In the genomic region with DNA sequence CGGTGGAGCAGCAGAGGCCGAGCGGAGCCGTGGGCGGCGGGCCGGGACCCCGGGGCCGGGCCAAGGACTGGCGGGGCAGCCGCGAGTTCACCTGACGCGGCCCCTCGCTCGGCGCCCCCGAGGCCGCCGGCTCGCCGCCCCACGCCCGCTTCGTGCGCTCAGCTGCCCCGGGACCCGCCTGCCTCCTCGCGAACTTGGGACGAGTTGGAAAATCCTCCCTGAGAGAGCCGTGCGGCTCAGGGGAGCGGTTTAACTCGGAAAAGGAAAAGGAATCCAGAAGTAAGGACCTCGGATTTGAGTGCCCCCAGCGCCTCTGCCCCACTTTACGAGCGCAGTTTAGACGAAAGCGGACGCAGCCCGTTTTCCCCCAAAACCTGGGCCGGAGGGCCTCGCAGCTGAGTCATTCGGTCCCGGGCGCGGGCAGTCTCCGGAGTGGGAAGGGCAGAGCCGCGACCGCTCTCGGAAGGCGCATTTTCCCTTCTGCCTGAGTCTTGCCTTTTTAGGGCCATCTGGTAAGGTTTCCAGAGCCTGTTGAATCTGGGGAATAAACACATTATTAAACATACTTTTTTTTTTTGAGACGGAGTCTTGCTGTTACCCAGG, we compare ENCODE assay signal across 8 cellular contexts. TPM values are rescaled to one million over a fixed set of nuclear protein-coding genes. Genes with fewer than 3 reads are reported as not detected.
DNase-seq lines count a peak whose midpoint lies in the region; ATAC-seq and TF ChIP-seq lines count a peak whose summit lies in the region.

No MANE protein-coding gene starts in this region.

- peak overlapping the region; percentile 100 for H3K27ac ChIP-seq in CD8-positive, alpha-beta T cell (ENCODE audit: low read depth, low read length)
- H3K27ac ChIP-seq in OCI-LY7 (ENCODE audit: low read depth, low read length, poor library complexity, severe bottlenecking): peak overlapping the region; percentile 85

- H3K4me1 ChIP-seq in CD8-positive, alpha-beta T cell (ENCODE audit: insufficient read depth, low read length): peaks cover 38% of the 10 kb centered on the region
- H3K4me1 ChIP-seq in OCI-LY7 (ENCODE audit: insufficient read depth, low read length, poor library complexity, severe bottlenecking): peaks cover 49% of the 10 kb centered on the region

- no peaks in the 10 kb centered on the region for H3K9me2 ChIP-seq in OCI-LY7 (ENCODE audit: insufficient read depth, low read length)

- H3K9me3 ChIP-seq in CD8-positive, alpha-beta T cell (ENCODE audit: low read length): no peaks in the 10 kb centered on the region
- no peaks in the 10 kb centered on the region for H3K9me3 ChIP-seq in OCI-LY7 (ENCODE audit: low read length)

- no peaks in the 10 kb centered on the region for H3K27me3 Mint-ChIP-seq in CD8-positive, alpha-beta T cell (ENCODE audit: low read depth)
- H3K27me3 Mint-ChIP-seq in activated T-helper 2 cell treated with anti-CD3 and anti-CD28 coated beads, Interferon-gamma antibody, Interleukin-2, Interleukin-4, amounts not matched to agents 10 μg/mL and 5 μg/mL and 100 μg/mL, durations not matched to agents 14 hours and 24 hours and 36 hours (ENCODE audit: low read depth): no peaks in the 10 kb centered on the region
- peaks cover 11% of the 10 kb centered on the region for H3K27me3 Mint-ChIP-seq in nephron progenitor cell (ENCODE audit: low read depth, poor library complexity)
- H3K27me3 Mint-ChIP-seq in stimulated activated naive CD8-positive, alpha-beta T cell treated with anti-CD3 and anti-CD28 coated beads, Interleukin-15, amount 100 ng/mL, for 72 hours: no peaks in the 10 kb centered on the region

- POLR2A ChIA-PET in CD8-positive, alpha-beta T cell (lab: Charles Lee): interaction anchor here (0.7 to 3.5 kb wide), 10 partner anchors 10 to 508 kb away, joined by 3 to 62 read pairs (median 5); a partner anchor contains a TSS
- POLR2A ChIA-PET in OCI-LY7 (lab: Charles Lee): interaction anchor here (0.7 to 6.6 kb wide), 4 partner anchors 22 to 78 kb away, joined by 3 to 95 read pairs (median 4); no protein-coding TSS in a partner anchor

- CTCF ChIA-PET in CD8-positive, alpha-beta T cell (lab: Charles Lee): interaction anchor here (1.3 to 5.4 kb wide), 5 partner anchors 10 to 95 kb away, joined by 3 to 45 read pairs (median 5); no protein-coding TSS in a partner anchor
- CTCF ChIA-PET in OCI-LY7 (lab: Charles Lee; ENCODE audit: unreplicated experiment): interaction anchor here (0.6 to 1.6 kb wide), 2 partner anchors 90 to 92 kb away, joined by 3 to 5 read pairs; no protein-coding TSS in a partner anchor

- peaks cover 46% of the 10 kb centered on the region for H3K4me1 Mint-ChIP-seq in CD8-positive, alpha-beta T cell (ENCODE audit: low read depth)
- peaks cover 52% of the 10 kb centered on the region for H3K4me1 Mint-ChIP-seq in activated T-helper 2 cell treated with anti-CD3 and anti-CD28 coated beads, Interferon-gamma antibody, Interleukin-2, Interleukin-4, amounts not matched to agents 10 μg/mL and 5 μg/mL and 100 μg/mL, durations not matched to agents 14 hours and 24 hours and 36 hours (ENCODE audit: low read depth)
- peaks cover 18% of the 10 kb centered on the region for H3K4me1 Mint-ChIP-seq in nephron progenitor cell
- peaks cover 69% of the 10 kb centered on the region for H3K4me1 Mint-ChIP-seq in stimulated activated naive CD8-positive, alpha-beta T cell treated with anti-CD3 and anti-CD28 coated beads, Interleukin-15, amount 100 ng/mL, for 72 hours

- peak overlapping the region; percentile 43; the same call in 1 of the 2 replicates for H2AFZ ChIP-seq in OCI-LY7 (ENCODE audit: low read length)

- intact Hi-C loops in CD8-positive, alpha-beta T cell (cut with DNase I, micrococcal nuclease): loop anchor here (1.0 to 10.0 kb wide), 4 partner anchors 21 to 517 kb away; a partner anchor contains a TSS
- intact Hi-C loops in OCI-LY7 (cut with micrococcal nuclease; ENCODE audit: unreplicated experiment): loop anchor here (1.0 to 5.0 kb wide), 2 partner anchors 69 to 210 kb away; a partner anchor contains a TSS
- intact Hi-C loops in activated T-helper 2 cell treated with anti-CD3 and anti-CD28 coated beads, Interferon-gamma antibody, Interleukin-2, Interleukin-4, amounts not matched to agents 10 μg/mL and 5 μg/mL and 100 μg/mL, durations not matched to agents 14 hours and 24 hours and 36 hours (cut with micrococcal nuclease): loop anchor here (1.0 to 10.0 kb wide), 9 partner anchors 22 to 515 kb away; a partner anchor contains a TSS

- no peak for ATAC-seq in CD8-positive, alpha-beta T cell
- ATAC-seq in stimulated activated naive CD8-positive, alpha-beta T cell treated with anti-CD3 and anti-CD28 coated beads, Interleukin-15, amount 100 ng/mL, for 72 hours: peak; percentile 31
- ATAC-seq in HG02973 (IDR thresholded peaks at IDR 0.05; ENCODE audit: unreplicated experiment): no peak

- H3K36me3 Mint-ChIP-seq in CD8-positive, alpha-beta T cell: peaks cover 3% of the 10 kb centered on the region
- H3K36me3 Mint-ChIP-seq in activated T-helper 2 cell treated with anti-CD3 and anti-CD28 coated beads, Interferon-gamma antibody, Interleukin-2, Interleukin-4, amounts not matched to agents 10 μg/mL and 5 μg/mL and 100 μg/mL, durations not matched to agents 14 hours and 24 hours and 36 hours (ENCODE audit: low read depth): peaks cover 14% of the 10 kb centered on the region
- H3K36me3 Mint-ChIP-seq in nephron progenitor cell (ENCODE audit: low read depth): peaks cover 14% of the 10 kb centered on the region

- H3K4me2 ChIP-seq in OCI-LY7 (ENCODE audit: low read length): peak overlapping the region; percentile 70

- H3K27ac Mint-ChIP-seq in CD8-positive, alpha-beta T cell: peak overlapping the region; percentile 98
- peak overlapping the region; percentile 98 for H3K27ac Mint-ChIP-seq in activated T-helper 2 cell treated with anti-CD3 and anti-CD28 coated beads, Interferon-gamma antibody, Interleukin-2, Interleukin-4, amounts not matched to agents 10 μg/mL and 5 μg/mL and 100 μg/mL, durations not matched to agents 14 hours and 24 hours and 36 hours
- peak overlapping the region; percentile 99 for H3K27ac Mint-ChIP-seq in nephron progenitor cell
- peak overlapping the region; percentile 96 to 99 for H3K27ac Mint-ChIP-seq in stimulated activated naive CD8-positive, alpha-beta T cell treated with anti-CD3 and anti-CD28 coated beads, Interleukin-15, amount 100 ng/mL, for 72 hours

- TF ChIP-seq CTCF in CD8-positive, alpha-beta T cell (IDR thresholded peaks at IDR 0.05): no peak
- no peak for TF ChIP-seq CTCF in HFF-Myc (IDR thresholded peaks at IDR 0.05; ENCODE audit: low read depth, low read length, missing control alignments)
- TF ChIP-seq CTCF in OCI-LY7 (conservative IDR thresholded peaks at IDR 0.05; ENCODE audit: low read length): no peak
- TF ChIP-seq CTCF in nephron progenitor cell (IDR thresholded peaks at IDR 0.05): no peak

- H3K4me3 ChIP-seq in CD8-positive, alpha-beta T cell (ENCODE audit: low read depth, low read length): peak overlapping the region; percentile 93
- H3K4me3 ChIP-seq in HFF-Myc (replicated peaks; ENCODE audit: low read depth, low read length) (peak overlapping the region; percentile 89), OCI-LY7 (ENCODE audit: low read depth, low read length, poor library complexity, severe bottlenecking) (peak overlapping the region; percentile 93)

- H4K20me1 ChIP-seq in OCI-LY7 (ENCODE audit: insufficient read depth, low read length): no peaks in the 10 kb centered on the region

- BruUV-seq in OCI-LY7 (replicated peaks; lab: Mats Ljungman, UMichigan): TSS peak; percentile 66

- no peaks in the 10 kb centered on the region for H3K27me3 ChIP-seq in CD8-positive, alpha-beta T cell (ENCODE audit: insufficient read depth, low read length)

- no peaks in the 10 kb centered on the region for H3K9me3 Mint-ChIP-seq in CD8-positive, alpha-beta T cell
- no peaks in the 10 kb centered on the region for H3K9me3 Mint-ChIP-seq in activated T-helper 2 cell treated with anti-CD3 and anti-CD28 coated beads, Interferon-gamma antibody, Interleukin-2, Interleukin-4, amounts not matched to agents 10 μg/mL and 5 μg/mL and 100 μg/mL, durations not matched to agents 14 hours and 24 hours and 36 hours
- H3K9me3 Mint-ChIP-seq in nephron progenitor cell: no peaks in the 10 kb centered on the region
- no peaks in the 10 kb centered on the region for H3K9me3 Mint-ChIP-seq in stimulated activated naive CD8-positive, alpha-beta T cell treated with anti-CD3 and anti-CD28 coated beads, Interleukin-15, amount 100 ng/mL, for 72 hours

- peak; percentile 38 to 76 (median 60) for DNase-seq in CD8-positive, alpha-beta T cell
- DNase-seq in HFF-Myc (ENCODE audit: extremely low read depth, low read depth) (no peak), OCI-LY7 (ENCODE audit: low spot score) (peak; percentile 40), fibroblast of peridontal ligament (ENCODE audit: extremely low read depth) (peak; percentile 68), nephron progenitor cell (peak; percentile 55)
- DNase-seq in activated T-helper 2 cell treated with anti-CD3 and anti-CD28 coated beads, Interferon-gamma antibody, Interleukin-2, Interleukin-4, amounts not matched to agents 10 μg/mL and 5 μg/mL and 100 μg/mL, durations not matched to agents 14 hours and 24 hours and 36 hours (ENCODE audit: low spot score): peak; percentile 54
- peak; percentile 67 to 77 for DNase-seq in stimulated activated naive CD8-positive, alpha-beta T cell treated with anti-CD3 and anti-CD28 coated beads, Interleukin-15, amount 100 ng/mL, for 72 hours

- H3K4me3 Mint-ChIP-seq in CD8-positive, alpha-beta T cell: peak overlapping the region; percentile 90
- H3K4me3 Mint-ChIP-seq in activated T-helper 2 cell treated with anti-CD3 and anti-CD28 coated beads, Interferon-gamma antibody, Interleukin-2, Interleukin-4, amounts not matched to agents 10 μg/mL and 5 μg/mL and 100 μg/mL, durations not matched to agents 14 hours and 24 hours and 36 hours (ENCODE audit: low read depth): peak overlapping the region; percentile 90
- H3K4me3 Mint-ChIP-seq in nephron progenitor cell: peak overlapping the region; percentile 90
- peak overlapping the region; percentile 91 to 93 for H3K4me3 Mint-ChIP-seq in stimulated activated naive CD8-positive, alpha-beta T cell treated with anti-CD3 and anti-CD28 coated beads, Interleukin-15, amount 100 ng/mL, for 72 hours

- no peaks in the 10 kb centered on the region for H3K36me3 ChIP-seq in CD8-positive, alpha-beta T cell (ENCODE audit: insufficient read depth, low read length)
- H3K36me3 ChIP-seq in OCI-LY7 (ENCODE audit: insufficient read depth, low read length): no peaks in the 10 kb centered on the region; the same call in 1 of the 2 replicates

- H3K79me2 ChIP-seq in OCI-LY7 (ENCODE audit: insufficient read depth, low read depth, low read length): peaks cover 46% of the 10 kb centered on the region; the same call in 1 of the 2 replicates

RNA-seq across cellular contexts. Expression of a gene that starts 0.7 kb away (rescaled TPM):
- 100 to 1,000 TPM; 129 to 142 TPM for total RNA-seq in CD8-positive, alpha-beta T cell
- 31.9 and 38.1 TPM in 2 replicates for total RNA-seq in OCI-LY7 (2014; rRNA removed; shearing (Covaris generic))
- total RNA-seq in OCI-LY7 (2022): 32.2 and 33.1 TPM in 2 replicates
- 189 and 190 TPM in 2 replicates for total RNA-seq in activated T-helper 2 cell treated with anti-CD3 and anti-CD28 coated beads, Interferon-gamma antibody, Interleukin-2, Interleukin-4, amounts not matched to agents 10 μg/mL and 5 μg/mL and 100 μg/mL, durations not matched to agents 14 hours and 24 hours and 36 hours

RNA-seq across cellular contexts. Expression of a gene that starts 37.2 kb away (rescaled TPM):
- total RNA-seq in CD8-positive, alpha-beta T cell: 10 to 100 TPM; 43.8 to 47.1 TPM
- total RNA-seq in OCI-LY7 (2014; rRNA removed; shearing (Covaris generic)): 20.7 and 25.5 TPM in 2 replicates
- total RNA-seq in OCI-LY7 (2022): 38.5 and 40.4 TPM in 2 replicates
- 43.0 and 49.0 TPM in 2 replicates for total RNA-seq in activated T-helper 2 cell treated with anti-CD3 and anti-CD28 coated beads, Interferon-gamma antibody, Interleukin-2, Interleukin-4, amounts not matched to agents 10 μg/mL and 5 μg/mL and 100 μg/mL, durations not matched to agents 14 hours and 24 hours and 36 hours
